In genomic region chr20:38806855-38807655, GRCh38 we compare ENCODE assay signal across 8 cellular contexts. TPM values are rescaled to one million over a fixed set of nuclear protein-coding genes. Genes with fewer than 3 reads are reported as not detected.
DNase-seq lines count a peak whose midpoint lies in the region; ATAC-seq and TF ChIP-seq lines count a peak whose summit lies in the region.

No MANE protein-coding gene starts in this region.

- DNase-seq in heart left ventricle (no peak), Right ventricle myocardium inferior (ENCODE audit: missing footprints) (no peak), T-helper 22 cell (ENCODE audit: low read depth) (peak; percentile 58), nucleus accumbens (lab: John Stamatoyannopoulos, UW) (peak in 39 of 56 donors; percentile 22 to 67 (median 49)), NCI-H2196 treated with DMSO at 0.1 percent for 48 hours (lab: John Stamatoyannopoulos, UW; ENCODE audit: unreplicated experiment) (no peak), D341Med (ENCODE audit: low spot score) (no peak)

- no peak for TF ChIP-seq CTCF in heart left ventricle (IDR thresholded peaks at IDR 0.05)

- WGBS in heart left ventricle, 4 donors = 15 to 20% (median 16%) methylated on average over 24 to 32 of the region's 32 CpGs

- intact Hi-C loops in heart left ventricle (cut with DNase I) = loop anchor here in 7 of 10 donors (5.0 to 10.0 kb wide), 5 partner anchors 68 to 88 kb away; no protein-coding TSS in a partner anchor
- intact Hi-C loops in Right ventricle myocardium inferior (cut with DNase I) = loop anchor here (2.0 to 5.0 kb wide), 2 partner anchors 68 to 85 kb away; no protein-coding TSS in a partner anchor

- H3K4me3 ChIP-seq in heart left ventricle = peak overlapping the region; percentile 68 to 98 (median 76)
- peak overlapping the region; percentile 59 to 69 for H3K4me3 ChIP-seq in duodenal mucosa (ENCODE audit: low read depth in 1 of 2, low read length in 2 of 2)

- H3K36me3 ChIP-seq in heart left ventricle (peaks cover 0 to 8% (median 0%) of the 10 kb centered on the region in 9 donors), duodenal mucosa (ENCODE audit: control insufficient read depth in 1 of 2, insufficient read depth in 2 of 2, low read length in 2 of 2) (no peaks in the 10 kb centered on the region)

- H3K9me3 ChIP-seq in heart left ventricle (no peaks in the 10 kb centered on the region), duodenal mucosa (ENCODE audit: control insufficient read depth in 1 of 2, low read length in 2 of 2) (no peaks in the 10 kb centered on the region)

- H3K27ac ChIP-seq in heart left ventricle (peak overlapping the region in 11 of 12 donors; percentile 24 to 90 (median 86)), duodenal mucosa (ENCODE audit: low read depth, low read length) (peak overlapping the region; percentile 62)

- H3K9ac ChIP-seq in duodenal mucosa (ENCODE audit: low read depth in 1 of 2, low read length in 2 of 2) = peak overlapping the region; percentile 22 to 35

- ATAC-seq in heart left ventricle (peak in 1 of 4 donors; percentile 16), Right ventricle myocardium inferior (no peak), HG02981 (IDR thresholded peaks at IDR 0.05; ENCODE audit: unreplicated experiment) (no peak)

- H3K4me1 ChIP-seq in heart left ventricle (peaks cover 0 to 70% (median 38%) of the 10 kb centered on the region in 12 donors), duodenal mucosa (ENCODE audit: control insufficient read depth in 1 of 2, insufficient read depth in 2 of 2, low read length in 2 of 2) (peaks cover 9 to 13% of the 10 kb centered on the region in 2 donors)

- peaks cover 3 to 33% (median 17%) of the 10 kb centered on the region in 9 donors for H3K27me3 ChIP-seq in heart left ventricle
- H3K27me3 ChIP-seq in duodenal mucosa (ENCODE audit: control insufficient read depth in 1 of 2, insufficient read depth in 2 of 2, low read length in 2 of 2) = peaks cover 17 to 28% of the 10 kb centered on the region in 2 donors

- no peak for TF ChIP-seq POLR2A in heart left ventricle (IDR thresholded peaks at IDR 0.05)

RNA-seq across cellular contexts. Expression of gene PPP1R16B, which starts 1.6 kb away (rescaled TPM):
- 10 to 100 TPM in 1 of 9 donors, 1 to 10 TPM in 8; 3.4 to 11.8 (median 6.9) TPM for total RNA-seq in heart left ventricle
- 10 to 100 TPM in 1 of 2 donors, 1 to 10 TPM in 1; 1.9 to 12.2 TPM for polyA plus RNA-seq in heart left ventricle
- total RNA-seq in Right ventricle myocardium inferior = 9.0 TPM

RNA-seq across cellular contexts. Expression of gene ACTR5, which starts 58.8 kb away (rescaled TPM):
- 1 to 10 TPM; 2.3 to 4.1 (median 3.5) TPM for total RNA-seq in heart left ventricle
- polyA plus RNA-seq in heart left ventricle = 1 to 10 TPM; 2.4 to 6.4 TPM
- 2.6 TPM for total RNA-seq in Right ventricle myocardium inferior

Comparison
In these comparisons a context has a peak if more than half of its experiments do, and no peak if none do; other contexts are left out.
1. DNase-seq: peak in T-helper 22 cell (single experiment) and nucleus accumbens (39 of 56); none in heart left ventricle (0 of 5), Right ventricle myocardium inferior (single experiment), NCI-H2196 treated with DMSO at 0.1 percent for 48 hours (single experiment) and D341Med (single experiment).